ENCODE assay signal across 8 cellular contexts in the genomic region with DNA sequence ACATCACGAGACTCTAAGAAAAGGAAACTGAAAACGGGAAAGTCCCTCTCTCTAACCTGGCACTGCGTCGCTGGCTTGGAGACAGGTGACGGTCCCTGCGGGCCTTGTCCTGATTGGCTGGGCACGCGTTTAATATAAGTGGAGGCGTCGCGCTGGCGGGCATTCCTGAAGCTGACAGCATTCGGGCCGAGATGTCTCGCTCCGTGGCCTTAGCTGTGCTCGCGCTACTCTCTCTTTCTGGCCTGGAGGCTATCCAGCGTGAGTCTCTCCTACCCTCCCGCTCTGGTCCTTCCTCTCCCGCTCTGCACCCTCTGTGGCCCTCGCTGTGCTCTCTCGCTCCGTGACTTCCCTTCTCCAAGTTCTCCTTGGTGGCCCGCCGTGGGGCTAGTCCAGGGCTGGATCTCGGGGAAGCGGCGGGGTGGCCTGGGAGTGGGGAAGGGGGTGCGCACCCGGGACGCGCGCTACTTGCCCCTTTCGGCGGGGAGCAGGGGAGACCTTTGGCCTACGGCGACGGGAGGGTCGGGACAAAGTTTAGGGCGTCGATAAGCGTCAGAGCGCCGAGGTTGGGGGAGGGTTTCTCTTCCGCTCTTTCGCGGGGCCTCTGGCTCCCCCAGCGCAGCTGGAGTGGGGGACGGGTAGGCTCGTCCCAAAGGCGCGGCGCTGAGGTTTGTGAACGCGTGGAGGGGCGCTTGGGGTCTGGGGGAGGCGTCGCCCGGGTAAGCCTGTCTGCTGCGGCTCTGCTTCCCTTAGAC. TPM values are rescaled to one million over a fixed set of nuclear protein-coding genes. Genes with fewer than 3 reads are reported as not detected.
DNase-seq lines count a peak whose midpoint lies in the region; ATAC-seq, FAIRE-seq and TF ChIP-seq lines count a peak whose summit lies in the region.

A gene (plus strand): TSS at position 162 of the 752 bp plus-strand sequence. CDS start 30 bp downstream, at position 192.

- H2AFZ ChIP-seq in ACC112 (ENCODE audit: low read length, unreplicated experiment), result peak within 1 kb of the TSS; percentile 37

- intact Hi-C loops in breast epithelium (cut with DNase I; ENCODE audit: low total_unique reads), result loop anchor here (2.0 kb wide), 1 partner anchor 15 kb away; no protein-coding TSS in a partner anchor

- H3K9me3 ChIP-seq in breast epithelium (no peaks in the 10 kb centered on the region), small intestine (ENCODE audit: control insufficient read depth, low read depth) (no peaks in the 10 kb centered on the region)

- H3K79me2 ChIP-seq in ACC112 (ENCODE audit: control insufficient read depth, insufficient read depth, low read length, unreplicated experiment), result peaks cover 67% of the 10 kb centered on the region

- H3K27me3 ChIP-seq in ACC112 (ENCODE audit: insufficient read depth, low read length), result no peaks in the 10 kb centered on the region
- no peaks in the 10 kb centered on the region for H3K27me3 ChIP-seq in breast epithelium
- no peaks in the 10 kb centered on the region for H3K27me3 ChIP-seq in small intestine (ENCODE audit: control insufficient read depth in 2 of 2, insufficient read depth in 2 of 2, low read length in 2 of 2)

- ATAC-seq in GM18870 (IDR thresholded peaks at IDR 0.05; ENCODE audit: unreplicated experiment) (peak; percentile 83), HG03135 (IDR thresholded peaks at IDR 0.05; ENCODE audit: unreplicated experiment) (peak; percentile 84)

- WGBS in small intestine, 3 donors, result 0% methylated on average over 60 to 61 of the region's 61 CpGs

- peak; percentile 75 for DNase-seq in NCI-H2196 treated with DMSO at 0.1 percent for 48 hours (lab: John Stamatoyannopoulos, UW; ENCODE audit: unreplicated experiment)
- peak; percentile 97 to 98 for DNase-seq in breast epithelium (ENCODE audit: low spot score in 2 of 2)
- peak; percentile 93 for DNase-seq in iPS-NIHi11 (ENCODE audit: low spot score)
- peak; percentile 98 for DNase-seq in small intestine

- TF ChIP-seq POLR2A in breast epithelium (IDR thresholded peaks at IDR 0.05), result peak; percentile 100

- FAIRE-seq in small intestine (lab: Jason Lieb, UNC), result no peak

- H3K27ac ChIP-seq in ACC112 (ENCODE audit: low read depth, low read length) (peak within 1 kb of the TSS; percentile 83), VCaP (peak within 1 kb of the TSS; percentile 89), breast epithelium (peak within 1 kb of the TSS; percentile 97 to 99), small intestine (ENCODE audit: low read depth in 1 of 2, low read length in 1 of 2) (peak within 1 kb of the TSS; percentile 97 to 100)

- H3K4me3 ChIP-seq in ACC112 (ENCODE audit: low read depth, low read length), result peak within 1 kb of the TSS; percentile 95
- H3K4me3 ChIP-seq in breast epithelium, result peak within 1 kb of the TSS; percentile 77 to 99 (median 94)
- peak within 1 kb of the TSS; percentile 79 to 96 for H3K4me3 ChIP-seq in small intestine (ENCODE audit: low read depth in 1 of 2, low read length in 2 of 2)

- H3K36me3 ChIP-seq in ACC112 (ENCODE audit: insufficient read depth, low read length), result peaks cover 55% of the 10 kb centered on the region
- peaks cover 8% of the 10 kb centered on the region for H3K36me3 ChIP-seq in breast epithelium
- H3K36me3 ChIP-seq in small intestine (ENCODE audit: control insufficient read depth in 2 of 2, insufficient read depth in 2 of 2, low read length in 2 of 2), result peaks cover 11 to 13% of the 10 kb centered on the region in 2 donors

- TF ChIP-seq CTCF in VCaP (conservative IDR thresholded peaks at IDR 0.05) (no peak), breast epithelium (IDR thresholded peaks at IDR 0.05) (no peak)

- H3K4me1 ChIP-seq in ACC112 (ENCODE audit: control insufficient read depth, insufficient read depth, low read length, unreplicated experiment), result peaks cover 21% of the 10 kb centered on the region
- H3K4me1 ChIP-seq in breast epithelium, result peaks cover 0 to 12% of the 10 kb centered on the region in 2 donors
- peaks cover 8 to 11% of the 10 kb centered on the region in 2 donors for H3K4me1 ChIP-seq in small intestine (ENCODE audit: control insufficient read depth in 2 of 2, insufficient read depth in 1 of 2, low read depth in 1 of 2, low read length in 1 of 2)

RNA-seq across cellular contexts. Expression of the gene that starts here (rescaled TPM):
- 1,000 to 10,000 TPM; 2,658 to 3,703 (median 3,086) TPM for total RNA-seq in breast epithelium
- polyA plus RNA-seq in small intestine, result 1,000 to 10,000 TPM; 3,206 to 5,068 (median 5,057) TPM

Comparison
In these comparisons a context has a peak if more than half of its experiments do, and no peak if none do; other contexts are left out.
1. Peak in every context shown above with its lines: DNase-seq, ATAC-seq, H3K4me3 ChIP-seq and H3K27ac ChIP-seq.